ENCODE assay signal across 8 cellular contexts in the genomic region with DNA sequence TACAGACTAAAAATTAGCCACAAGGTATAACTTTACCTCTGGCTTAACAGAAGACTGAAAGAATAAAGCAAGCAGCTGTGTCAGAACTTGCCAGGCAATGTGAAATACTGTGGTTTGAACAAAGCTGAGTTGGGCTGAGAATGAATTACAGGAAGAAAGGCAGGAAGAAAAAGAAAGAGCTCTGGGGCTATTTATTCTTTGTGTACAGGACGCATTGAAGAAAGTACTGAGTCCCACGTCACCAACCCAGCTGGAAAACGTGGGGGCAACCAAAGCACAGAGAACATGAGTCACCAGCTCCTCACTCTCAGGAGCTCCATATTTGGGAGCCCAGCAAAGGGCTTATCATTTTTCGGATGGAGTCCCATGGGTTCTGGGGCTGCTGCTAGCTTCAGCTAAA.
A peak's percentile ranks its signal among the peaks of the same experiment; 100 is the strongest.
DNase-seq lines count a peak whose midpoint lies in the region; ATAC-seq, FAIRE-seq and TF ChIP-seq lines count a peak whose summit lies in the region.

No MANE protein-coding gene starts in this region.

- peak overlapping the region; percentile 51 for H3K4me3 Mint-ChIP-seq in activated naive CD8-positive, alpha-beta T cell treated with anti-CD3 and anti-CD28 coated beads, Interleukin-2, amount 10 ng/mL, durations not matched to agents 7 days and 5 days

- H3K27ac ChIP-seq in layer of hippocampus (ENCODE audit: low read depth, low read length): peak overlapping the region; percentile 52

- no peak for TF ChIP-seq CTCF in GM13976 (IDR thresholded peaks at IDR 0.05; ENCODE audit: borderline replicate concordance, control extremely low read depth, extremely low read depth, insufficient read depth, missing control alignments)

- peaks cover 57% of the 10 kb centered on the region for H3K4me1 Mint-ChIP-seq in activated naive CD8-positive, alpha-beta T cell treated with anti-CD3 and anti-CD28 coated beads, Interleukin-2, amount 10 ng/mL, durations not matched to agents 7 days and 5 days

- no peaks in the 10 kb centered on the region for H3K27me3 ChIP-seq in layer of hippocampus (ENCODE audit: control insufficient read depth, insufficient read depth, low read length)

- H3K27me3 Mint-ChIP-seq in activated naive CD8-positive, alpha-beta T cell treated with anti-CD3 and anti-CD28 coated beads, Interleukin-2, amount 10 ng/mL, durations not matched to agents 7 days and 5 days: no peaks in the 10 kb centered on the region

- peak overlapping the region; percentile 89 for H3K27ac Mint-ChIP-seq in activated naive CD8-positive, alpha-beta T cell treated with anti-CD3 and anti-CD28 coated beads, Interleukin-2, amount 10 ng/mL, durations not matched to agents 7 days and 5 days

- no peak for FAIRE-seq in HTR-8/SVneo (lab: Jason Lieb, UNC)

- peak; percentile 43 for DNase-seq in GM13976 (ENCODE audit: low spot score)
- DNase-seq in LHCN-M2 (ENCODE audit: low read depth): peak; percentile 85
- DNase-seq in activated naive CD8-positive, alpha-beta T cell treated with anti-CD3 and anti-CD28 coated beads, Interleukin-2, amount 10 ng/mL, durations not matched to agents 7 days and 5 days: peak; percentile 52
- DNase-seq in stimulated activated CD8-positive, alpha-beta memory T cell treated with anti-CD3 and anti-CD28 coated beads, Interleukin-4, amount 100 ng/mL, for 24 hours (ENCODE audit: low read depth): peak; percentile 53
- DNase-seq in mucosa of gallbladder (ENCODE audit: low spot score): no peak
- no peak for DNase-seq in HTR-8/SVneo (ENCODE audit: insufficient read length, low spot score)
- no peak for DNase-seq in HT-29 (ENCODE audit: low spot score)

- POLR2A ChIA-PET in activated naive CD8-positive, alpha-beta T cell treated with anti-CD3 and anti-CD28 coated beads, Interleukin-2, amount 10 ng/mL, durations not matched to agents 7 days and 5 days (lab: Charles Lee): interaction anchor here (0.7 to 1.8 kb wide), 11 partner anchors 9 to 155 kb away, joined by 3 to 13 read pairs (median 4); partner anchors contain the start of gene NEDD9

- peaks cover 66% of the 10 kb centered on the region for H3K36me3 Mint-ChIP-seq in activated naive CD8-positive, alpha-beta T cell treated with anti-CD3 and anti-CD28 coated beads, Interleukin-2, amount 10 ng/mL, durations not matched to agents 7 days and 5 days

- in situ Hi-C loops in GM13976 (cut with MboI; ENCODE audit: low sequenced_read_pairs, unreplicated experiment): no loop called here

- peak; percentile 89 for ATAC-seq in activated naive CD8-positive, alpha-beta T cell treated with anti-CD3 and anti-CD28 coated beads, Interleukin-2, amount 10 ng/mL, durations not matched to agents 7 days and 5 days (ENCODE audit: low read depth)

- peaks cover 3% of the 10 kb centered on the region for H3K9me3 Mint-ChIP-seq in activated naive CD8-positive, alpha-beta T cell treated with anti-CD3 and anti-CD28 coated beads, Interleukin-2, amount 10 ng/mL, durations not matched to agents 7 days and 5 days

Comparison
In these comparisons a context has a peak if more than half of its experiments do, and no peak if none do; other contexts are left out.
1. DNase-seq: peak in GM13976 (single experiment), LHCN-M2 (single experiment), activated naive CD8-positive, alpha-beta T cell treated with anti-CD3 and anti-CD28 coated beads, Interleukin-2, amount 10 ng/mL, durations not matched to agents 7 days and 5 days (single experiment) and stimulated activated CD8-positive, alpha-beta memory T cell treated with anti-CD3 and anti-CD28 coated beads, Interleukin-4, amount 100 ng/mL, for 24 hours (single experiment); none in mucosa of gallbladder (single experiment), HTR-8/SVneo (single experiment) and HT-29 (single experiment).